12 cellular contexts compared by ENCODE assay signal in the genomic region with DNA sequence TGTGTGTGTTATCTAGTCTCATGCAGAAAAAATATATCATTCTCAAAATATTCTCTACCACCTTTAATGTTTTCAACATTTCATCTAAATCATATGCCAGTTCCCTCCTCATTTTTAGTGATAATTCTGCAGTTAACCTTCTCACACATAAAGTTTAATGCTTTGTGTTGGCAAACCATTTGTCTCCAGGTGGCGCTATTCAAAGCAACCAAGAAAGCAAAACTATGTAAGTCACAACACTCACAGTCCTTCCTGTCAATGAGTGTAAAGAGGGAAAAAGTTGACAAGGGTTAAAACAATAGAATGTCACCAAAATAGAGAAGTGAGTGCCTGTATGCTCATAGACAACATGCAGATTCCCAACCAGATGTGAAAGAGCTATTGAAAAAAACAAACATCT.
DNase-seq lines count a peak whose midpoint lies in the region; ATAC-seq and TF ChIP-seq lines count a peak whose summit lies in the region.
"Had no signal": no experiment of that assay in that cellular context is flagged by ENCODE, and none has a peak within 500 bp of the region (broad histone marks: within the 10 kb centered on the region; RNA-seq: fewer than 3 reads in every experiment).

No MANE protein-coding gene starts in this region.

- TF ChIP-seq CTCF in activated CD8-positive, alpha-beta T cell treated with anti-CD3 and anti-CD28 coated beads for 36 hours (IDR thresholded peaks at IDR 0.05) = no peak
- TF ChIP-seq CTCF in endodermal cell (conservative IDR thresholded peaks at IDR 0.05) = peak; percentile 84
- peak in 2 of 3 experiments; percentile 14 to 34 for TF ChIP-seq CTCF in testis (IDR thresholded peaks at IDR 0.05)
- no peak for TF ChIP-seq CTCF in spleen (IDR thresholded peaks at IDR 0.05 in 8 of 11, conservative IDR thresholded peaks at IDR 0.05 in 3 of 11)

- POLR2A ChIA-PET in activated CD8-positive, alpha-beta T cell treated with anti-CD3 and anti-CD28 coated beads for 36 hours (lab: Charles Lee) = no interaction called here
- POLR2A ChIA-PET in activated CD8-positive, alpha-beta T cell treated with anti-CD3 and anti-CD28 coated beads, Interleukin-2, amount 10 ng/mL, durations not matched to agents 7 days and 5 days (lab: Charles Lee) = no interaction called here

- H3K4me3 Mint-ChIP-seq in activated CD8-positive, alpha-beta T cell treated with anti-CD3 and anti-CD28 coated beads for 36 hours = no peak overlapping the region
- H3K4me3 Mint-ChIP-seq in activated CD8-positive, alpha-beta T cell treated with anti-CD3 and anti-CD28 coated beads, Interleukin-2, amount 10 ng/mL, durations not matched to agents 7 days and 5 days = no peak overlapping the region
- H3K4me3 Mint-ChIP-seq in endodermal cell = no peak overlapping the region
- H3K4me3 Mint-ChIP-seq: activated T-cell treated with anti-CD3 and anti-CD28 coated beads, Interleukin-2, amount 50 U/mL, for 24 hours; CD14-positive monocyte; T-helper 17 cell had no signal

- WGBS in endodermal cell (ENCODE audit: insufficient coverage in 1 of 2, insufficient read length in 1 of 2), 2 experiments = 0% methylated on average over 1 of the region's 1 CpG; no CpG with 5 or more reads in 1 of the 2 experiments
- WGBS in testis, 2 donors = 27 to 33% methylated on average over 1 of the region's 1 CpG
- 10 to 19% (median 14%) methylated on average over 1 of the region's 1 CpG for WGBS in spleen, 5 donors

- no peak for ATAC-seq in activated CD8-positive, alpha-beta T cell treated with anti-CD3 and anti-CD28 coated beads for 36 hours
- ATAC-seq in activated CD8-positive, alpha-beta T cell treated with anti-CD3 and anti-CD28 coated beads, Interleukin-2, amount 10 ng/mL, durations not matched to agents 7 days and 5 days = no peak
- ATAC-seq: T-helper 17 cell had no signal

- H3K36me3 Mint-ChIP-seq in activated CD8-positive, alpha-beta T cell treated with anti-CD3 and anti-CD28 coated beads for 36 hours (ENCODE audit: low read depth) = no peaks in the 10 kb centered on the region
- no peaks in the 10 kb centered on the region for H3K36me3 Mint-ChIP-seq in activated CD8-positive, alpha-beta T cell treated with anti-CD3 and anti-CD28 coated beads, Interleukin-2, amount 10 ng/mL, durations not matched to agents 7 days and 5 days (ENCODE audit: low read depth)
- H3K36me3 Mint-ChIP-seq in endodermal cell (ENCODE audit: low read depth) = peaks cover 3% of the 10 kb centered on the region
- H3K36me3 Mint-ChIP-seq: CD14-positive monocyte had no signal

- no peaks in the 10 kb centered on the region for H3K4me1 ChIP-seq in endodermal cell (ENCODE audit: control insufficient read depth, insufficient read depth, low read length)
- no peaks in the 10 kb centered on the region for H3K4me1 ChIP-seq in testis
- no peaks in the 10 kb centered on the region for H3K4me1 ChIP-seq in spleen

- no peaks in the 10 kb centered on the region for H3K4me1 Mint-ChIP-seq in activated CD8-positive, alpha-beta T cell treated with anti-CD3 and anti-CD28 coated beads for 36 hours (ENCODE audit: low read depth)
- H3K4me1 Mint-ChIP-seq in activated CD8-positive, alpha-beta T cell treated with anti-CD3 and anti-CD28 coated beads, Interleukin-2, amount 10 ng/mL, durations not matched to agents 7 days and 5 days (ENCODE audit: low read depth) = no peaks in the 10 kb centered on the region
- peaks cover 1% of the 10 kb centered on the region for H3K4me1 Mint-ChIP-seq in endodermal cell
- H3K4me1 Mint-ChIP-seq: CD14-positive monocyte, T-helper 17 cell had no signal

- peaks cover 18% of the 10 kb centered on the region for H3K9me3 ChIP-seq in endodermal cell (ENCODE audit: control insufficient read depth, low read length)
- no peaks in the 10 kb centered on the region for H3K9me3 ChIP-seq in testis
- H3K9me3 ChIP-seq in spleen = peaks cover 0 to 43% (median 36%) of the 10 kb centered on the region in 8 donors

- no peak for TF ChIP-seq POLR2A in testis (IDR thresholded peaks at IDR 0.05)
- no peak for TF ChIP-seq POLR2A in spleen (IDR thresholded peaks at IDR 0.05)

- peaks cover 16% of the 10 kb centered on the region for H3K9me3 Mint-ChIP-seq in activated CD8-positive, alpha-beta T cell treated with anti-CD3 and anti-CD28 coated beads for 36 hours
- peaks cover 27% of the 10 kb centered on the region for H3K9me3 Mint-ChIP-seq in activated CD8-positive, alpha-beta T cell treated with anti-CD3 and anti-CD28 coated beads, Interleukin-2, amount 10 ng/mL, durations not matched to agents 7 days and 5 days (ENCODE audit: insufficient read depth)
- peaks cover 26% of the 10 kb centered on the region for H3K9me3 Mint-ChIP-seq in endodermal cell

- H3K36me3 ChIP-seq in endodermal cell (ENCODE audit: control insufficient read depth, insufficient read depth, low read length) (no peaks in the 10 kb centered on the region), testis (ENCODE audit: low read depth, missing control alignments) (no peaks in the 10 kb centered on the region), spleen (no peaks in the 10 kb centered on the region)

- intact Hi-C loops in activated CD8-positive, alpha-beta T cell treated with anti-CD3 and anti-CD28 coated beads for 36 hours (cut with micrococcal nuclease) = no loop called here
- intact Hi-C loops in testis (cut with DNase I; ENCODE audit: low total_unique reads) = no loop called here
- intact Hi-C loops in spleen (cut with DNase I; ENCODE audit: low total_unique reads) = no loop called here

- no peak overlapping the region for H3K9ac ChIP-seq in endodermal cell (ENCODE audit: extremely low read depth, low read length, poor library complexity, severe bottlenecking)

- H3K4me3 ChIP-seq in endodermal cell (ENCODE audit: low read length) (no peak overlapping the region), testis (no peak overlapping the region), spleen (no peak overlapping the region)

- peak; percentile 2 for DNase-seq in activated CD8-positive, alpha-beta T cell treated with anti-CD3 and anti-CD28 coated beads for 36 hours
- DNase-seq in activated CD8-positive, alpha-beta T cell treated with anti-CD3 and anti-CD28 coated beads, Interleukin-2, amount 10 ng/mL, durations not matched to agents 7 days and 5 days = no peak
- DNase-seq in NAMALWA (ENCODE audit: low spot score) = peak; percentile 47
- peak; percentile 67 for DNase-seq in endodermal cell
- DNase-seq in testis = peak; percentile 37
- DNase-seq in caudate nucleus (lab: John Stamatoyannopoulos, UW) = no peak
- DNase-seq in spleen = no peak
- no peak for DNase-seq in LoVo (ENCODE audit: low spot score)
- DNase-seq: activated T-cell treated with anti-CD3 and anti-CD28 coated beads, Interleukin-2, amount 50 U/mL, for 24 hours; NCI-H146; T-helper 17 cell had no signal

- H3K27me3 ChIP-seq in endodermal cell (ENCODE audit: control insufficient read depth, insufficient read depth, low read length, poor library complexity, severe bottlenecking) (no peaks in the 10 kb centered on the region), testis (no peaks in the 10 kb centered on the region), spleen (replicated peaks in 1 of 7) (no peaks in the 10 kb centered on the region)

- no peak overlapping the region for H3K27ac Mint-ChIP-seq in activated CD8-positive, alpha-beta T cell treated with anti-CD3 and anti-CD28 coated beads for 36 hours
- H3K27ac Mint-ChIP-seq in activated CD8-positive, alpha-beta T cell treated with anti-CD3 and anti-CD28 coated beads, Interleukin-2, amount 10 ng/mL, durations not matched to agents 7 days and 5 days = no peak overlapping the region
- no peak overlapping the region for H3K27ac Mint-ChIP-seq in endodermal cell
- H3K27ac Mint-ChIP-seq: activated T-cell treated with anti-CD3 and anti-CD28 coated beads, Interleukin-2, amount 50 U/mL, for 24 hours; CD14-positive monocyte; T-helper 17 cell had no signal

- no peak overlapping the region for H3K27ac ChIP-seq in endodermal cell (ENCODE audit: low read depth, low read length)
- H3K27ac ChIP-seq in testis = no peak overlapping the region
- no peak overlapping the region for H3K27ac ChIP-seq in caudate nucleus (ENCODE audit: low read depth, low read length)
- H3K27ac ChIP-seq in spleen = no peak overlapping the region

- no peaks in the 10 kb centered on the region for H3K27me3 Mint-ChIP-seq in activated CD8-positive, alpha-beta T cell treated with anti-CD3 and anti-CD28 coated beads for 36 hours
- no peaks in the 10 kb centered on the region for H3K27me3 Mint-ChIP-seq in activated CD8-positive, alpha-beta T cell treated with anti-CD3 and anti-CD28 coated beads, Interleukin-2, amount 10 ng/mL, durations not matched to agents 7 days and 5 days (ENCODE audit: low read depth)
- no peaks in the 10 kb centered on the region for H3K27me3 Mint-ChIP-seq in endodermal cell (ENCODE audit: insufficient read depth)
- H3K27me3 Mint-ChIP-seq: activated T-cell treated with anti-CD3 and anti-CD28 coated beads, Interleukin-2, amount 50 U/mL, for 24 hours; T-helper 17 cell had no signal

- CTCF ChIA-PET in activated CD8-positive, alpha-beta T cell treated with anti-CD3 and anti-CD28 coated beads for 36 hours (lab: Charles Lee) = no interaction called here
- CTCF ChIA-PET in activated CD8-positive, alpha-beta T cell treated with anti-CD3 and anti-CD28 coated beads, Interleukin-2, amount 10 ng/mL, durations not matched to agents 7 days and 5 days (lab: Charles Lee) = no interaction called here

Comparison
In these comparisons a context has a peak if more than half of its experiments do, and no peak if none do; other contexts are left out.
1. DNase-seq: peak in activated CD8-positive, alpha-beta T cell treated with anti-CD3 and anti-CD28 coated beads for 36 hours (single experiment), NAMALWA (single experiment), endodermal cell (single experiment) and testis (single experiment); none in activated CD8-positive, alpha-beta T cell treated with anti-CD3 and anti-CD28 coated beads, Interleukin-2, amount 10 ng/mL, durations not matched to agents 7 days and 5 days (single experiment), caudate nucleus (0 of 61), spleen (single experiment) and LoVo (single experiment).
2. CTCF ChIP-seq: peak in endodermal cell (single experiment) and testis (2 of 3); none in activated CD8-positive, alpha-beta T cell treated with anti-CD3 and anti-CD28 coated beads for 36 hours (single experiment) and spleen (0 of 11).